20 cellular contexts compared by ENCODE assay signal in the genomic region with DNA sequence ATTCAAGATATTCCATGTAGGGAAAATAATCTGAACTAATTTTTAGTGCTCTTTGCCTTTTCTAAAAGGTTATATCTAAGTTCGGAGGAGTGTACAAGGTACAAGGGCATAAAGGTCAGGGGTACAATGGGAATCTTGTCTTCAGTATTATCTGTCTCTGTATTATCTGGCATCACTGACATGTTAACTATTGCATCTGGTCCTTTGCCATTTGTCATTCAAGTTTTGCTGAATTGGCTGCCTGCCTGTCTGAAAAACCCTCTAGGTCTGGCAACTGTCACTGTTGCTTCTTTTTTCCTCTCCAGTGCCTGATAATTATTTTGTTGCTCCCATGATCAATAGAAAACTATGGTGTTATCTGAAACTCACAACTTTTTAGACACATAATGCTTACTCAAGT.
"Had no signal": no experiment of that assay in that cellular context is flagged by ENCODE, and none has a peak within 500 bp of the region (broad histone marks: within the 10 kb centered on the region; RNA-seq: fewer than 3 reads in every experiment).

No MANE protein-coding gene starts in this region.

- H3K4me3 ChIP-seq: heart left ventricle, mucosa of descending colon, pancreas, stomach, thoracic aorta, transverse colon had no signal

- H3K4me1 Mint-ChIP-seq: natural killer cell had no signal

- H3K27ac Mint-ChIP-seq: natural killer cell, progenitor cell of endocrine pancreas had no signal

- H3K4me1 ChIP-seq: heart left ventricle, pancreas, stomach, transverse colon had no signal

- DNase-seq: effector memory CD4-positive, alpha-beta T cell; heart left ventricle; hypothalamus; islet precursor cell; mammary epithelial cell; mucosa of descending colon; natural killer cell; occipital lobe; pancreas; right cardiac atrium; small intestine; stimulated activated CD4-positive, alpha-beta T cell treated with anti-CD3 and anti-CD28 coated beads, Interleukin-12 subunit alpha, Interleukin-12 subunit beta, amount 100 ng/mL, for 4 hours; stimulated activated naive CD4-positive, alpha-beta T cell; stomach; substantia nigra; transverse colon had no signal

- H3K36me3 Mint-ChIP-seq: natural killer cell had no signal

- H3K9me3 Mint-ChIP-seq: natural killer cell had no signal

- H3K4me3 Mint-ChIP-seq: natural killer cell had no signal

- H3K27me3 ChIP-seq: transverse colon had no signal

- H3K9me3 ChIP-seq: mucosa of descending colon, pancreas, thoracic aorta, transverse colon had no signal

- H3K27ac ChIP-seq: heart left ventricle, pancreas, stomach, thoracic aorta, transverse colon had no signal

- FAIRE-seq: endometrium, frontal cortex, pancreas, small intestine had no signal

- H3K36me3 ChIP-seq: heart left ventricle, pancreas, stomach, thoracic aorta, transverse colon had no signal
